Comparison of ENCODE assay signal across 29 cellular contexts in genomic region chr1:33158366-33158765, GRCh38.
"Had no signal": no experiment of that assay in that cellular context is flagged by ENCODE, and none has a peak within 500 bp of the region (broad histone marks: within the 10 kb centered on the region; RNA-seq: fewer than 3 reads in every experiment).

No MANE protein-coding gene starts in this region.

- H3K27me3 Mint-ChIP-seq: stimulated activated memory B cell treated with anti-CD40 and anti-IgM and Interleukin-4, amounts not matched to agents 10 μg/mL and 1 μg/mL and 100 μg/mL, for 72 hours; stimulated activated naive B cell treated with anti-CD40 and anti-IgM and Interleukin-4, amounts not matched to agents 10 μg/mL and 1 μg/mL and 100 μg/mL, for 72 hours; stimulated activated naive CD8-positive, alpha-beta T cell treated with anti-CD3 and anti-CD28 coated beads, Interleukin-15, amount 100 ng/mL, for 72 hours; stimulated activated naive CD8-positive, alpha-beta T cell treated with anti-CD3 and anti-CD28 coated beads, Interleukin-15, Interleukin-2, amounts not matched to agents 100 ng/mL and 50 ng/mL, for 24 hours; type B pancreatic cell had no signal

- H3K4me3 Mint-ChIP-seq: stimulated activated effector memory CD8-positive, alpha-beta T cell treated with anti-CD3 and anti-CD28 coated beads, Interleukin-12 subunit alpha, Interleukin-12 subunit beta, amount 100 ng/mL, for 72 hours; stimulated activated memory B cell treated with anti-CD40 and anti-IgM and Interleukin-4, amounts not matched to agents 10 μg/mL and 1 μg/mL and 100 μg/mL, for 72 hours; stimulated activated naive B cell treated with anti-CD40 and anti-IgM and Interleukin-4, amounts not matched to agents 10 μg/mL and 1 μg/mL and 100 μg/mL, for 72 hours; stimulated activated naive CD8-positive, alpha-beta T cell treated with anti-CD3 and anti-CD28 coated beads, Interleukin-15, amount 100 ng/mL, for 72 hours; stimulated activated naive CD8-positive, alpha-beta T cell treated with anti-CD3 and anti-CD28 coated beads, Interleukin-15, Interleukin-2, amounts not matched to agents 100 ng/mL and 50 ng/mL, for 24 hours; type B pancreatic cell had no signal

- H3K4me1 Mint-ChIP-seq: stimulated activated effector memory CD8-positive, alpha-beta T cell treated with anti-CD3 and anti-CD28 coated beads, Interleukin-12 subunit alpha, Interleukin-12 subunit beta, amount 100 ng/mL, for 72 hours; stimulated activated memory B cell treated with anti-CD40 and anti-IgM and Interleukin-4, amounts not matched to agents 10 μg/mL and 1 μg/mL and 100 μg/mL, for 72 hours; stimulated activated naive B cell treated with anti-CD40 and anti-IgM and Interleukin-4, amounts not matched to agents 10 μg/mL and 1 μg/mL and 100 μg/mL, for 72 hours; stimulated activated naive CD8-positive, alpha-beta T cell treated with anti-CD3 and anti-CD28 coated beads, Interleukin-15, amount 100 ng/mL, for 72 hours had no signal

- H3K9me3 Mint-ChIP-seq: stimulated activated effector memory CD8-positive, alpha-beta T cell treated with anti-CD3 and anti-CD28 coated beads, Interleukin-12 subunit alpha, Interleukin-12 subunit beta, amount 100 ng/mL, for 72 hours; stimulated activated memory B cell treated with anti-CD40 and anti-IgM and Interleukin-4, amounts not matched to agents 10 μg/mL and 1 μg/mL and 100 μg/mL, for 72 hours; stimulated activated naive B cell treated with anti-CD40 and anti-IgM and Interleukin-4, amounts not matched to agents 10 μg/mL and 1 μg/mL and 100 μg/mL, for 72 hours; stimulated activated naive CD8-positive, alpha-beta T cell treated with anti-CD3 and anti-CD28 coated beads, Interleukin-15, amount 100 ng/mL, for 72 hours; stimulated activated naive CD8-positive, alpha-beta T cell treated with anti-CD3 and anti-CD28 coated beads, Interleukin-15, Interleukin-2, amounts not matched to agents 100 ng/mL and 50 ng/mL, for 24 hours; type B pancreatic cell had no signal

- DNase-seq: stimulated activated CD4-positive, alpha-beta T cell treated with anti-CD3 and anti-CD28 coated beads, Interleukin-2, amount 100 ng/mL, for 48 hours; stimulated activated CD4-positive, alpha-beta T cell treated with anti-CD3 and anti-CD28 coated beads, Interleukin-4, amount 100 ng/mL, for 1 hour; stimulated activated CD4-positive, alpha-beta T cell treated with anti-CD3 and anti-CD28 coated beads, Interleukin-4, amount 100 ng/mL, for 24 hours; stimulated activated CD4-positive, alpha-beta T cell treated with anti-CD3 and anti-CD28 coated beads, Interleukin-4, amount 100 ng/mL, for 4 hours; stimulated activated CD8-positive, alpha-beta memory T cell treated with anti-CD3 and anti-CD28 coated beads, Interleukin-4, amount 100 ng/mL, for 48 hours; stimulated activated naive B cell treated with anti-CD40 and anti-IgM and Interleukin-4, amounts not matched to agents 10 μg/mL and 1 μg/mL and 100 μg/mL, for 72 hours; stimulated activated naive CD4-positive, alpha-beta T cell; stimulated activated naive CD4-positive, alpha-beta T cell treated with Interleukin-2 at 50 U/mL for 16 hours; stimulated activated naive CD8-positive, alpha-beta T cell treated with anti-CD3 and anti-CD28 coated beads, Interleukin-15, amount 100 ng/mL, for 72 hours; stimulated activated naive CD8-positive, alpha-beta T cell treated with anti-CD3 and anti-CD28 coated beads, Interleukin-15, Interleukin-2, amounts not matched to agents 100 U/mL and 50 U/mL, for 24 hours; stomach; substantia nigra; testis; thyroid gland; tibial artery; transverse colon; trophoblast cell; upper lobe of left lung; upper lobe of right lung; uterus had no signal

- FAIRE-seq: urothelium cell line had no signal

- ATAC-seq: stimulated activated effector memory CD8-positive, alpha-beta T cell treated with anti-CD3 and anti-CD28 coated beads, Interleukin-12 subunit alpha, Interleukin-12 subunit beta, amount 100 ng/mL, for 72 hours; stimulated activated memory B cell treated with anti-CD40 and anti-IgM and Interleukin-4, amounts not matched to agents 10 μg/mL and 1 μg/mL and 100 μg/mL, for 72 hours; stimulated activated naive B cell treated with anti-CD40 and anti-IgM and Interleukin-4, amounts not matched to agents 10 μg/mL and 1 μg/mL and 100 μg/mL, for 72 hours; stimulated activated naive CD8-positive, alpha-beta T cell treated with anti-CD3 and anti-CD28 coated beads, Interleukin-15, amount 100 ng/mL, for 72 hours; stimulated activated naive CD8-positive, alpha-beta T cell treated with anti-CD3 and anti-CD28 coated beads, Interleukin-15, Interleukin-2, amounts not matched to agents 100 U/mL and 50 U/mL, for 24 hours; upper lobe of right lung had no signal

- H3K27ac Mint-ChIP-seq: stimulated activated effector memory CD8-positive, alpha-beta T cell treated with anti-CD3 and anti-CD28 coated beads, Interleukin-12 subunit alpha, Interleukin-12 subunit beta, amount 100 ng/mL, for 72 hours; stimulated activated memory B cell treated with anti-CD40 and anti-IgM and Interleukin-4, amounts not matched to agents 10 μg/mL and 1 μg/mL and 100 μg/mL, for 72 hours; stimulated activated naive B cell treated with anti-CD40 and anti-IgM and Interleukin-4, amounts not matched to agents 10 μg/mL and 1 μg/mL and 100 μg/mL, for 72 hours; stimulated activated naive CD8-positive, alpha-beta T cell treated with anti-CD3 and anti-CD28 coated beads, Interleukin-15, Interleukin-2, amounts not matched to agents 100 ng/mL and 50 ng/mL, for 24 hours; type B pancreatic cell had no signal

- H3K27me3 ChIP-seq: stomach, suprapubic skin, testis, thyroid gland, tibial artery, tibial nerve, transverse colon, upper lobe of left lung, upper lobe of right lung, uterus, vagina had no signal

- H3K36me3 ChIP-seq: transverse colon, uterus had no signal

- H3K36me3 Mint-ChIP-seq: stimulated activated effector memory CD8-positive, alpha-beta T cell treated with anti-CD3 and anti-CD28 coated beads, Interleukin-12 subunit alpha, Interleukin-12 subunit beta, amount 100 ng/mL, for 72 hours had no signal

- H3K27ac ChIP-seq: stomach, suprapubic skin, testis, thoracic aorta, thyroid gland, tibial artery, tibial nerve, transverse colon, upper lobe of left lung, upper lobe of right lung, uterus, vagina had no signal

- H3K4me3 ChIP-seq: stomach, suprapubic skin, testis, thoracic aorta, thyroid gland, tibial artery, tibial nerve, transverse colon, upper lobe of left lung, upper lobe of right lung, uterus, vagina had no signal

- H3K9me3 ChIP-seq: stomach, suprapubic skin, testis, thoracic aorta, thyroid gland, tibial artery, tibial nerve, transverse colon, upper lobe of left lung, upper lobe of right lung, uterus, vagina had no signal

- H3K4me1 ChIP-seq: upper lobe of right lung had no signal
